In the genomic region with DNA sequence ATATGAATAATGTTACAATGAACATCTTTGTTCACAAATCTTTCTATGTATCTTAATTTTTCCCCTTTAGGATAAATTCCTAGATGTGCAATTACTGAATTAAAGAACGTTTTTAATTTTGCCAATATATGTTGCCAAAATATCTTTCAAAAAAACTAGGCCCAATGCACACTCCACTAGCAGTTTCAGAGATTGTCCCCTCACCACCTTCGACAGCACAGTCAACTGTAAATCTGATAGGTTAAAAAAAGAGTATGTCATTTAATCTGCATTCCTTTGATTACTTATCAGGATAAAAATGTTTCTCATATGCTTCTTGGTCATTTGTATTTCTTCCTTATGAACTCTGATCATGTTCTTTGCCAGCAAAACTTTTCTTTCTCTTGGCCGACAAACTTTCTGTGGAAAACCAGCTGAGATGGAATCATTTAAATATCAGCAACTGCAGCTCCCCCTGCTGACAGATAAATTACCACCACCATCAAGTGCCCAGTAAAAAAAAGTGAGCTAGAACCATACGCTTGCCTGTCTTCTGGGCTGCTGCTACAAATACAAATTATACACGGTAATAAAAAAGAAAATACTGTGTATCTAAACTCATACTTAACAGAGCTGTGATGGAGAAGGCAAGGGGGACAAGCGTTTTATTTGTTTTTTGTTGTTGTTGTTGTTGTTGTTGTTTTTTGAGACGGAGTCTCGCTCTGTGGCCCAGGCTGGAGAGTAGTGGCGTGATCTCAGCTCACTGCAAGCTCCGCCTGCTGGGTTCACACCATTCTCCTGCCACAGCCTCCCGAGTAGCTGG, we compare ENCODE assay signal across 8 cellular contexts. TPM values are rescaled to one million over a fixed set of nuclear protein-coding genes. Genes with fewer than 3 reads are reported as not detected.
DNase-seq lines count a peak whose midpoint lies in the region; ATAC-seq and TF ChIP-seq lines count a peak whose summit lies in the region.

No MANE protein-coding gene starts in this region.

- in situ Hi-C loops in Caki2 (cut with HindIII; ENCODE audit: low pct_unique_long_range_greater_than_20kb, low sequenced_read_pairs): no loop called here

- no peaks in the 10 kb centered on the region for H3K27me3 Mint-ChIP-seq in osteocyte (ENCODE audit: unreplicated experiment)

- ATAC-seq in foreskin keratinocyte (peak; percentile 57), HG03280 (IDR thresholded peaks at IDR 0.05; ENCODE audit: unreplicated experiment) (no peak), HG03521 (IDR thresholded peaks at IDR 0.05; ENCODE audit: unreplicated experiment) (no peak)

- H3K4me1 ChIP-seq in foreskin keratinocyte: peaks cover 4% of the 10 kb centered on the region

- H3K4me1 Mint-ChIP-seq in osteocyte (ENCODE audit: unreplicated experiment): peaks cover 9% of the 10 kb centered on the region

- H3K27ac ChIP-seq in foreskin keratinocyte: no peak overlapping the region

- H3K9me3 Mint-ChIP-seq in osteocyte (ENCODE audit: unreplicated experiment): no peaks in the 10 kb centered on the region

- H3K27ac Mint-ChIP-seq in osteocyte (ENCODE audit: unreplicated experiment): peak overlapping the region; percentile 59

- TF ChIP-seq CTCF in foreskin keratinocyte (conservative IDR thresholded peaks at IDR 0.05): peak; percentile 98
- peak; percentile 93 for TF ChIP-seq CTCF in osteocyte (IDR thresholded peaks at IDR 0.05)

- no peaks in the 10 kb centered on the region for H3K27me3 ChIP-seq in foreskin keratinocyte

- DNase-seq in Caki2 (ENCODE audit: low read depth) (peak; percentile 63), HuH-7.5 (ENCODE audit: low spot score) (peak; percentile 37), OCI-M1 (lab: John Stamatoyannopoulos, UW) (peak; percentile 80), foreskin keratinocyte (peak in 1 of 2 donors; percentile 42), osteocyte (ENCODE audit: extremely low spot score, unreplicated experiment) (no peak)
- peak; percentile 33 for DNase-seq in activated gamma-delta T cell treated with anti-CD3 and anti-CD28 coated beads, Interleukin-2, amount 50 U/mL, for 16 hours (ENCODE audit: low read depth)

- H3K4me3 Mint-ChIP-seq in osteocyte (ENCODE audit: unreplicated experiment): no peak overlapping the region

- H3K36me3 Mint-ChIP-seq in osteocyte (ENCODE audit: unreplicated experiment): peaks cover 31% of the 10 kb centered on the region

RNA-seq across cellular contexts. Expression of a gene that starts 19.6 kb away (rescaled TPM):
- total RNA-seq in Caki2 (2014; rRNA removed; shearing (Covaris generic); ENCODE audit: low replicate concordance): 32.8 and 35.6 TPM in 2 replicates
- total RNA-seq in foreskin keratinocyte: 33.9 and 35.8 TPM in 2 replicates
- polyA plus RNA-seq in foreskin keratinocyte: 6.8 and 7.6 TPM in 2 replicates
- 99.0 and 102 TPM in 2 replicates for total RNA-seq in osteocyte
